ENCODE assay signal across 9 cellular contexts in genomic region chr5:147822686-147823491, GRCh38. TPM values are rescaled to one million over a fixed set of nuclear protein-coding genes. Genes with fewer than 3 reads are reported as not detected.
DNase-seq lines count a peak whose midpoint lies in the region; ATAC-seq and TF ChIP-seq lines count a peak whose summit lies in the region.
"Had no signal": no experiment of that assay in that cellular context is flagged by ENCODE, and none has a peak within 500 bp of the region (broad histone marks: within the 10 kb centered on the region; RNA-seq: fewer than 3 reads in every experiment).

No MANE protein-coding gene starts in this region.

- H3K36me3 ChIP-seq in Karpas-422 (ENCODE audit: insufficient read depth, low read length) (no peaks in the 10 kb centered on the region), OCI-LY3 (replicated peaks; ENCODE audit: low read depth, low read length) (no peaks in the 10 kb centered on the region), sigmoid colon (no peaks in the 10 kb centered on the region)

- H3K9me3 ChIP-seq in Karpas-422 (ENCODE audit: low read length): no peaks in the 10 kb centered on the region
- no peaks in the 10 kb centered on the region for H3K9me3 ChIP-seq in OCI-LY3 (ENCODE audit: insufficient read depth, low read length)
- no peaks in the 10 kb centered on the region for H3K9me3 ChIP-seq in sigmoid colon

- H3K27ac ChIP-seq in Karpas-422 (ENCODE audit: low read length) (no peak overlapping the region), OCI-LY3 (ENCODE audit: low read length) (no peak overlapping the region), sigmoid colon (no peak overlapping the region)

- no peaks in the 10 kb centered on the region for H3K27me3 ChIP-seq in Karpas-422 (ENCODE audit: low read length)
- 0 out of 2 replicates have a peak, but pooled peaks cover 11% of the 10 kb centered on the region for H3K27me3 ChIP-seq in OCI-LY3 (ENCODE audit: low read depth, low read length)
- no peaks in the 10 kb centered on the region for H3K27me3 ChIP-seq in sigmoid colon

- no peak for TF ChIP-seq POLR2A in sigmoid colon (IDR thresholded peaks at IDR 0.05)

- H2AFZ ChIP-seq in Karpas-422 (ENCODE audit: low read length) (peak overlapping the region; percentile 60), OCI-LY3 (ENCODE audit: low read depth, low read length) (no peak overlapping the region; the same call in 1 of the 2 replicates)

- no peaks in the 10 kb centered on the region for H3K9me2 ChIP-seq in Karpas-422 (replicated peaks; ENCODE audit: insufficient read depth, low read length)

- H3K79me2 ChIP-seq in Karpas-422 (ENCODE audit: low read length) (no peaks in the 10 kb centered on the region), OCI-LY3 (ENCODE audit: low read length) (no peaks in the 10 kb centered on the region)

- no peak overlapping the region for H3K9ac ChIP-seq in Karpas-422 (ENCODE audit: low read length)
- H3K9ac ChIP-seq in OCI-LY3 (ENCODE audit: low read length): no peak overlapping the region

- DNase-seq in activated CD4-positive, CD25-positive, alpha-beta regulatory T cell (lab: John Stamatoyannopoulos, UW): no peak
- DNase-seq in Karpas-422 (peak; percentile 95), amygdala (lab: John Stamatoyannopoulos, UW) (peak in 36 of 56 donors; percentile 1 to 78 (median 14)), hepatic stellate cell (ENCODE audit: low spot score) (peak; percentile 12), sigmoid colon (peak; percentile 73)

- intact Hi-C loops in sigmoid colon (cut with DNase I): loop anchor here (1.0 kb wide), 1 partner anchor 195 kb away; no protein-coding TSS in a partner anchor

- H3K4me3 ChIP-seq in Karpas-422 (ENCODE audit: low read length) (no peak overlapping the region), OCI-LY3 (ENCODE audit: low read length) (no peak overlapping the region), sigmoid colon (no peak overlapping the region)

- H4K20me1 ChIP-seq in Karpas-422 (ENCODE audit: insufficient read depth, low read depth, low read length): no peaks in the 10 kb centered on the region
- no peaks in the 10 kb centered on the region for H4K20me1 ChIP-seq in OCI-LY3 (ENCODE audit: insufficient read depth, low read length)

- 11 to 22% methylated on average over 4 of the region's 4 CpGs for WGBS in sigmoid colon, 2 donors

- TF ChIP-seq CTCF in OCI-LY3 (IDR thresholded peaks at IDR 0.05; ENCODE audit: low read depth, low read length) (peak; percentile 75), sigmoid colon (IDR thresholded peaks at IDR 0.05) (peak; percentile 93 to 99 (median 95))

- no peak overlapping the region for H3K4me2 ChIP-seq in Karpas-422 (ENCODE audit: low read depth, low read length, poor library complexity, severe bottlenecking)
- H3K4me2 ChIP-seq in OCI-LY3 (ENCODE audit: low read length): no peak overlapping the region

- peak; percentile 38 to 69 for ATAC-seq in activated CD4-positive, CD25-positive, alpha-beta regulatory T cell treated with anti-CD3 and anti-CD28 coated beads, Interleukin-2, amount 50 U/mL, for 24 hours
- ATAC-seq in GM21825 (IDR thresholded peaks at IDR 0.05; ENCODE audit: unreplicated experiment): peak; percentile 89

- no peak for TF ChIP-seq EP300 in sigmoid colon (IDR thresholded peaks at IDR 0.05)

- H3K4me1 ChIP-seq in Karpas-422 (ENCODE audit: low read length) (peaks cover 25% of the 10 kb centered on the region), OCI-LY3 (ENCODE audit: low read length) (no peaks in the 10 kb centered on the region), sigmoid colon (peaks cover 0 to 10% (median 0%) of the 10 kb centered on the region in 4 donors)

RNA-seq across cellular contexts. Expression of gene SPINK1, which starts 8.6 kb away (rescaled TPM):
- not detected in 2 replicates for total RNA-seq in Karpas-422 (2014; rRNA removed; shearing (Covaris generic); ENCODE audit: low replicate concordance)
- total RNA-seq in sigmoid colon: 1 to 10 TPM in 1 of 4 donors, not detected in 3; 4.6 TPM
- 100 to 1,000 TPM; 164 to 537 (median 283) TPM for polyA plus RNA-seq in sigmoid colon

RNA-seq across cellular contexts. Expression of gene JAKMIP2, which starts 40.4 kb away (rescaled TPM):
- 39.5 and 58.7 TPM in 2 replicates for total RNA-seq in Karpas-422 (2014; rRNA removed; shearing (Covaris generic); ENCODE audit: low replicate concordance)
- 1 to 10 TPM; 2.5 to 8.9 (median 4.4) TPM for total RNA-seq in sigmoid colon
- under 1 TPM in 2 of 3 donors, not detected in 1; under 0.01 to 0.71 TPM for polyA plus RNA-seq in sigmoid colon

RNA-seq across cellular contexts. Expression of gene SCGB3A2, which starts 55.6 kb away (rescaled TPM):
- total RNA-seq in Karpas-422 (2014; rRNA removed; shearing (Covaris generic); ENCODE audit: low replicate concordance): not detected in 2 replicates
- not detected for total RNA-seq in sigmoid colon
- 1 to 10 TPM in 1 of 3 donors, not detected in 2; 3.6 TPM for polyA plus RNA-seq in sigmoid colon
- total RNA-seq: mononuclear cell had no signal

Comparison
In these comparisons a context has a peak if more than half of its experiments do, and no peak if none do; other contexts are left out.
1. DNase-seq: peak in Karpas-422 (single experiment), amygdala (36 of 56), hepatic stellate cell (single experiment) and sigmoid colon (single experiment); none in activated CD4-positive, CD25-positive, alpha-beta regulatory T cell (0 of 4).